Comparison of ENCODE assay signal across 8 cellular contexts in genomic region chr2:201363857-201364560, GRCh38. TPM values are rescaled to one million over a fixed set of nuclear protein-coding genes. Genes with fewer than 3 reads are reported as not detected.
DNase-seq lines count a peak whose midpoint lies in the region; ATAC-seq, FAIRE-seq and TF ChIP-seq lines count a peak whose summit lies in the region.

No MANE protein-coding gene starts in this region.

- peak; percentile 87 for FAIRE-seq in GM12891 (lab: Jason Lieb, UNC)
- no peak for FAIRE-seq in bronchial epithelial cell (lab: Jason Lieb, UNC)

- no peaks in the 10 kb centered on the region for H3K4me1 ChIP-seq in BE2C
- H3K4me1 ChIP-seq in RWPE2 (ENCODE audit: insufficient read depth, poor library complexity, severe bottlenecking), result no peaks in the 10 kb centered on the region
- no peaks in the 10 kb centered on the region for H3K4me1 ChIP-seq in upper lobe of left lung

- TF ChIP-seq EP300 in upper lobe of left lung (IDR thresholded peaks at IDR 0.05), result no peak

- H3K4me3 ChIP-seq in BE2C (ENCODE audit: low read depth, low read length) (no peak overlapping the region), RWPE2 (ENCODE audit: severe bottlenecking) (no peak overlapping the region), bronchial epithelial cell (ENCODE audit: low read depth, low read length) (no peak overlapping the region), upper lobe of left lung (no peak overlapping the region)

- 81 to 88% methylated on average over 2 of the region's 2 CpGs for WGBS in upper lobe of left lung, 2 donors

- TF ChIP-seq CTCF in BE2C (IDR thresholded peaks at IDR 0.05; ENCODE audit: low read depth, low read length), result peak; percentile 98
- TF ChIP-seq CTCF in RWPE2 (IDR thresholded peaks at IDR 0.05; ENCODE audit: poor library complexity, severe bottlenecking), result peak; percentile 76
- peak; percentile 84 for TF ChIP-seq CTCF in bronchial epithelial cell (IDR thresholded peaks at IDR 0.05; ENCODE audit: insufficient read depth, low read length, severe bottlenecking)
- peak; percentile 79 to 89 (median 85) for TF ChIP-seq CTCF in upper lobe of left lung (IDR thresholded peaks at IDR 0.05)

- H3K27me3 ChIP-seq in BE2C (no peaks in the 10 kb centered on the region), RWPE2 (ENCODE audit: insufficient read depth, poor library complexity, severe bottlenecking) (no peaks in the 10 kb centered on the region), bronchial epithelial cell (ENCODE audit: control insufficient read depth, insufficient read depth, low read length) (no peaks in the 10 kb centered on the region), upper lobe of left lung (no peaks in the 10 kb centered on the region)

- no peak for TF ChIP-seq POLR2A in GM12891 (IDR thresholded peaks at IDR 0.05; ENCODE audit: low read depth, low read length)
- no peak for TF ChIP-seq POLR2A in upper lobe of left lung (IDR thresholded peaks at IDR 0.05)

- H3K9me3 ChIP-seq in BE2C (no peaks in the 10 kb centered on the region; the same call in 1 of the 2 replicates), RWPE2 (ENCODE audit: severe bottlenecking) (peaks cover 5% of the 10 kb centered on the region), upper lobe of left lung (no peaks in the 10 kb centered on the region)

- no peak for DNase-seq in BE2C
- no peak for DNase-seq in GM12891 (ENCODE audit: insufficient read length, low spot score)
- DNase-seq in HT1080 (ENCODE audit: low read depth), result peak; percentile 57
- DNase-seq in RWPE2 (ENCODE audit: low spot score), result no peak
- DNase-seq in bronchial epithelial cell (ENCODE audit: low read depth), result peak; percentile 71
- DNase-seq in left kidney (ENCODE audit: low read depth, low spot score), result peak; percentile 52
- DNase-seq in upper lobe of left lung, result no peak

- peak; percentile 69; the same call in 2 of the 3 replicates for ATAC-seq in RWPE2 (ENCODE audit: low read depth)
- ATAC-seq in upper lobe of left lung (ENCODE audit: low FRiP score in 2 of 2), result peak; percentile 87 to 88
- ATAC-seq in HG02610 (IDR thresholded peaks at IDR 0.05; ENCODE audit: unreplicated experiment), result no peak

- H3K36me3 ChIP-seq in BE2C (no peaks in the 10 kb centered on the region), RWPE2 (ENCODE audit: low read depth) (no peaks in the 10 kb centered on the region), bronchial epithelial cell (ENCODE audit: control insufficient read depth, insufficient read depth, low read length) (peaks cover 1% of the 10 kb centered on the region), upper lobe of left lung (peaks cover 0 to 35% (median 4%) of the 10 kb centered on the region in 4 donors)

- H3K27ac ChIP-seq in RWPE2 (ENCODE audit: poor library complexity, severe bottlenecking) (no peak overlapping the region), upper lobe of left lung (no peak overlapping the region)

TF ChIP-seq in GM12891, 5 proteins besides CTCF, POLR2A, EP300 and RAD21:
- TF ChIP-seq SPI1 (IDR thresholded peaks at IDR 0.05; ENCODE audit: low read depth, low read length) (no peak), TAF1 (IDR thresholded peaks at IDR 0.05; ENCODE audit: low read depth, low read length) (no peak), POLR2AphosphoS5 (IDR thresholded peaks at IDR 0.05; ENCODE audit: low read depth, low read length) (no peak), PAX5 (IDR thresholded peaks at IDR 0.05; ENCODE audit: insufficient read depth, low read length, severe bottlenecking) (no peak), POU2F2 (IDR thresholded peaks at IDR 0.05; ENCODE audit: low read depth, low read length) (no peak)

RNA-seq across cellular contexts. Expression of gene FLACC1, which starts 6.9 kb away (rescaled TPM):
- polyA plus RNA-seq in BE2C (2012; ENCODE audit: insufficient read depth, insufficient read length, low read depth), result 0.42 TPM
- 0.09 TPM for polyA plus RNA-seq in GM12891 (2012; ENCODE audit: low read depth, missing spikeins)
- 0.53 and 1.9 TPM in 2 replicates for total RNA-seq in HT1080 (2014; rRNA removed; shearing (Covaris generic))
- polyA plus RNA-seq in HT1080 (2015; cell fraction: cytosol; rRNA removed), result 0.22 TPM in 1 of 2 replicates, not detected in the other
- polyA plus RNA-seq in HT1080 (2015; cell fraction: nucleus; rRNA removed), result 0.49 and 0.51 TPM in 2 replicates
- total RNA-seq in bronchial epithelial cell, result 0.13 and 0.26 TPM in 2 replicates
- total RNA-seq in upper lobe of left lung, result 10 to 100 TPM in 2 of 6 donors, 1 to 10 TPM in 4; 1.1 to 19.4 (median 6.7) TPM

Comparison
In these comparisons a context has a peak if more than half of its experiments do, and no peak if none do; other contexts are left out.
1. DNase-seq: peak in HT1080 (single experiment), bronchial epithelial cell (single experiment) and left kidney (single experiment); none in BE2C (single experiment), GM12891 (single experiment), RWPE2 (single experiment) and upper lobe of left lung (0 of 2).
2. Peak in every context shown above with its lines, with median percentiles within 50 percentile points of each other: CTCF ChIP-seq.